ENCODE assay signal across 1 cellular context in genomic region chr19:48718711-48719231, GRCh38.
A peak's percentile ranks its signal among the peaks of the same experiment; 100 is the strongest.
TF ChIP-seq lines count a peak whose summit lies in the region.

No MANE protein-coding gene starts in this region.

TF ChIP-seq in HepG2, 621 proteins besides CTCF, POLR2A, EP300 and RAD21 (continued from another document and continues in another):
- peak; percentile 76 for TF ChIP-seq ARID5B (CRISPR knock-in tag; IDR thresholded peaks at IDR 0.05)
- TF ChIP-seq REPIN1 (CRISPR knock-in tag; IDR thresholded peaks at IDR 0.05; ENCODE audit: borderline replicate concordance, low read depth) = peak; percentile 83; the same call in 1 of the 2 replicates
- TF ChIP-seq ZNF747 (CRISPR knock-in tag; IDR thresholded peaks at IDR 0.05; ENCODE audit: borderline replicate concordance) = no peak
- TF ChIP-seq ZNF713 (CRISPR knock-in tag; IDR thresholded peaks at IDR 0.05) = no peak
- TF ChIP-seq MED13 (CRISPR knock-in tag; IDR thresholded peaks at IDR 0.05) = 0 out of 2 replicates have a peak, but pooled peaks have one; percentile 33
- no peak for TF ChIP-seq ZNF205 (CRISPR knock-in tag; IDR thresholded peaks at IDR 0.05)
- TF ChIP-seq IRX3 (CRISPR knock-in tag; IDR thresholded peaks at IDR 0.05; ENCODE audit: borderline replicate concordance, low read depth) = no peak
- TF ChIP-seq ZNF414 (CRISPR knock-in tag; IDR thresholded peaks at IDR 0.05) = peak; percentile 56; the same call in 1 of the 2 replicates
- peak; percentile 98 for TF ChIP-seq PPARG (CRISPR knock-in tag; conservative IDR thresholded peaks at IDR 0.05)
- no peak for TF ChIP-seq RCOR2 (CRISPR knock-in tag; IDR thresholded peaks at IDR 0.05)
- no peak for TF ChIP-seq RNF2 (conservative IDR thresholded peaks at IDR 0.05; ENCODE audit: low read depth)
- peak; percentile 49; the same call in 1 of the 2 replicates for TF ChIP-seq SP5 (CRISPR knock-in tag; IDR thresholded peaks at IDR 0.05; ENCODE audit: borderline replicate concordance, low read depth)
- TF ChIP-seq HOXD1 (CRISPR knock-in tag; IDR thresholded peaks at IDR 0.05) = no peak
- no peak for TF ChIP-seq RBM22 (optimal IDR thresholded peaks at IDR 0.05; ENCODE audit: low read length)
- TF ChIP-seq GABPA (IDR thresholded peaks at IDR 0.05; ENCODE audit: low read depth, low read length) = no peak
- TF ChIP-seq GABPA (CRISPR knock-in tag; IDR thresholded peaks at IDR 0.05; ENCODE audit: low read depth) = peak; percentile 15; the same call in 1 of the 2 replicates
- TF ChIP-seq FOXO4 (CRISPR knock-in tag; conservative IDR thresholded peaks at IDR 0.05) = no peak
- TF ChIP-seq ZNF280B (CRISPR knock-in tag; IDR thresholded peaks at IDR 0.05; ENCODE audit: borderline replicate concordance) = no peak
- no peak for TF ChIP-seq ZFP36 (IDR thresholded peaks at IDR 0.05; ENCODE audit: borderline replicate concordance, low read depth, low read length, partially characterized antibody)
- no peak for TF ChIP-seq TRAFD1 (CRISPR knock-in tag; IDR thresholded peaks at IDR 0.05; ENCODE audit: borderline replicate concordance)
- no peak for TF ChIP-seq RBAK (CRISPR knock-in tag; IDR thresholded peaks at IDR 0.05)
- TF ChIP-seq ZNF562 (CRISPR knock-in tag; IDR thresholded peaks at IDR 0.05; ENCODE audit: borderline replicate concordance) = no peak
- no peak; the same call in 1 of the 2 replicates for TF ChIP-seq PHF20 (CRISPR knock-in tag; IDR thresholded peaks at IDR 0.05)
- no peak for TF ChIP-seq ZNF510 (CRISPR knock-in tag; IDR thresholded peaks at IDR 0.05; ENCODE audit: low read depth)
- TF ChIP-seq IKZF5 (CRISPR knock-in tag; IDR thresholded peaks at IDR 0.05) = no peak
- no peak for TF ChIP-seq ZSCAN29 (CRISPR knock-in tag; conservative IDR thresholded peaks at IDR 0.05)
- TF ChIP-seq TBX2 (CRISPR knock-in tag; IDR thresholded peaks at IDR 0.05; ENCODE audit: borderline replicate concordance) = peak; percentile 45; the same call in 1 of the 2 replicates
- no peak for TF ChIP-seq TCF7L2 (IDR thresholded peaks at IDR 0.05; ENCODE audit: low read depth, low read length)
- TF ChIP-seq HIVEP1 (CRISPR knock-in tag; IDR thresholded peaks at IDR 0.05) = peak; percentile 51
- no peak for TF ChIP-seq ARID3A (IDR thresholded peaks at IDR 0.05; ENCODE audit: low read depth, low read length)
- TF ChIP-seq BRD4 (CRISPR knock-in tag; IDR thresholded peaks at IDR 0.05) = no peak
- TF ChIP-seq ZNF501 (CRISPR knock-in tag; IDR thresholded peaks at IDR 0.05) = no peak; the same call in 1 of the 2 replicates
- no peak for TF ChIP-seq ZNF251 (CRISPR knock-in tag; IDR thresholded peaks at IDR 0.05)
- TF ChIP-seq NR3C1 (CRISPR knock-in tag; IDR thresholded peaks at IDR 0.05) = no peak
- TF ChIP-seq ZBTB8A (CRISPR knock-in tag; IDR thresholded peaks at IDR 0.05; ENCODE audit: borderline replicate concordance, low read depth) = no peak
- no peak for TF ChIP-seq E2F5 (CRISPR knock-in tag; conservative IDR thresholded peaks at IDR 0.05)
- no peak for TF ChIP-seq ZNF296 (CRISPR knock-in tag; conservative IDR thresholded peaks at IDR 0.05)
- 0 out of 2 replicates have a peak, but pooled peaks have one; percentile 69 for TF ChIP-seq TOPORS (CRISPR knock-in tag; IDR thresholded peaks at IDR 0.05)
- no peak for TF ChIP-seq FOXK2 (IDR thresholded peaks at IDR 0.05)
- no peak for TF ChIP-seq IRF1 (CRISPR knock-in tag; IDR thresholded peaks at IDR 0.05; ENCODE audit: low read depth)
- no peak for TF ChIP-seq ZNF367 (CRISPR knock-in tag; IDR thresholded peaks at IDR 0.05; ENCODE audit: borderline replicate concordance)
- TF ChIP-seq SRSF4 (IDR thresholded peaks at IDR 0.05; ENCODE audit: low read depth, low read length, poor library complexity, severe bottlenecking) = no peak
- TF ChIP-seq FOXP4 (CRISPR knock-in tag; IDR thresholded peaks at IDR 0.05) = no peak
- no peak for TF ChIP-seq SP2 (CRISPR knock-in tag; IDR thresholded peaks at IDR 0.05)
- no peak for TF ChIP-seq MAFF (IDR thresholded peaks at IDR 0.05; ENCODE audit: low read depth, low read length)
